9 cellular contexts compared by ENCODE assay signal in the genomic region with DNA sequence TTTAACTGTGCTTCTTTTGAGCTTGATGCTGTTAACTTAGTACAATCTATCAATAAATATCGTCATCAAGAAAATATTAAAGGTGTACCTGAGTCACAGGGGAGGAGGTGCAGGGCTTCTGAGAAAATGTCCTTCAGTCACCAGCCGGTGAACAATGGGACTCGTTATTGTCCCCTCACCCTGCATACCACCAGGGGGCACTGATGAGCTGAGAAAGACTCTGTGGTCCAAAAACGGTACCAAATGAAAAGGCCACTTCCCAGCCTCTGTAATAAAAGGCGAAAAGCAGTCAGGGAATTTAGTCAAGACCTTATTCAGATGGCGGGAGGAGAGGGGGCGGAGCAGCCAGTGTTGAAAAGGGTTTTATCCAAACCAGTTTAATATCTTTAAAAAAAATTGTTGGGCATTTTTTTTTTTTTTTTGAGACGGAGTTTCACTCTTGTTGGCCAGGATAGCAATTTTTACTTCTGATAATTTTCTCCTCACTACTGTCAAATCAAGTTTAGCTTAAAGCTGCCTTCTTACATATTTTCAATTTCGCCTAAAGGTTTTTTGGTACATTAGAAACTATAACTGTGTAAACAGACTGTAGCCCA.
DNase-seq lines count a peak whose midpoint lies in the region; ATAC-seq and TF ChIP-seq lines count a peak whose summit lies in the region.
"Had no signal": no experiment of that assay in that cellular context is flagged by ENCODE, and none has a peak within 500 bp of the region (broad histone marks: within the 10 kb centered on the region; RNA-seq: fewer than 3 reads in every experiment).

No MANE protein-coding gene starts in this region.

- H3K4me3 ChIP-seq in hepatocyte, result no peak overlapping the region

- no peaks in the 10 kb centered on the region for H3K27me3 Mint-ChIP-seq in activated naive CD8-positive, alpha-beta T cell treated with anti-CD3 and anti-CD28 coated beads, Interleukin-2, amount 50 U/mL, for 24 hours

- H4K20me1 ChIP-seq in hepatocyte (ENCODE audit: insufficient read depth, poor library complexity, severe bottlenecking), result no peaks in the 10 kb centered on the region

- H3K27ac Mint-ChIP-seq in activated naive CD8-positive, alpha-beta T cell treated with anti-CD3 and anti-CD28 coated beads, Interleukin-2, amount 50 U/mL, for 24 hours, result no peak overlapping the region

- no peaks in the 10 kb centered on the region for H3K79me2 ChIP-seq in hepatocyte

- H3K9me2 ChIP-seq in hepatocyte (replicated peaks; ENCODE audit: insufficient read depth), result no peaks in the 10 kb centered on the region

- H3K36me3 Mint-ChIP-seq in activated naive CD8-positive, alpha-beta T cell treated with anti-CD3 and anti-CD28 coated beads, Interleukin-2, amount 50 U/mL, for 24 hours (ENCODE audit: low read depth), result no peaks in the 10 kb centered on the region

- no peak overlapping the region for H3K4me2 ChIP-seq in hepatocyte

- H3K9me3 ChIP-seq in hepatocyte (ENCODE audit: low read depth), result no peaks in the 10 kb centered on the region

- no peaks in the 10 kb centered on the region for H3K4me1 ChIP-seq in hepatocyte (ENCODE audit: insufficient read depth)

- H3K27me3 ChIP-seq in hepatocyte, result no peaks in the 10 kb centered on the region

- H3K9me3 Mint-ChIP-seq in activated naive CD8-positive, alpha-beta T cell treated with anti-CD3 and anti-CD28 coated beads, Interleukin-2, amount 50 U/mL, for 24 hours, result no peaks in the 10 kb centered on the region

- peak; percentile 58 for ATAC-seq in HG02623 (IDR thresholded peaks at IDR 0.05; ENCODE audit: unreplicated experiment)
- no peak for ATAC-seq in activated naive CD8-positive, alpha-beta T cell treated with anti-CD3 and anti-CD28 coated beads, Interleukin-2, amount 50 U/mL, for 24 hours
- ATAC-seq in HG02973 (IDR thresholded peaks at IDR 0.05; ENCODE audit: unreplicated experiment), result no peak

- H2AFZ ChIP-seq in hepatocyte, result no peak overlapping the region

- DNase-seq in activated CD8-positive, alpha-beta memory T cell treated with anti-CD3 and anti-CD28 coated beads for 48 hours (ENCODE audit: low read depth in 2 of 3, low spot score in 2 of 3), result peak in 2 of 3 experiments; percentile 12 to 36
- DNase-seq in activated CD8-positive, alpha-beta memory T cell treated with anti-CD3 and anti-CD28 coated beads, Interleukin-2, amount 50 U/mL, for 4 hours, result no peak
- DNase-seq in NCI-H524 (lab: John Stamatoyannopoulos, UW) (peak; percentile 63 to 84), hepatocyte (ENCODE audit: low spot score) (peak; percentile 74)
- DNase-seq in activated naive CD8-positive, alpha-beta T cell treated with anti-CD3 and anti-CD28 coated beads, Interleukin-2, amount 50 U/mL, for 24 hours, result peak; percentile 58
- peak; percentile 73 for DNase-seq in stimulated activated CD4-positive, alpha-beta T cell treated with anti-CD3 and anti-CD28 coated beads, Interleukin-15, amount 100 ng/mL, for 24 hours

- H3K4me1 Mint-ChIP-seq in activated naive CD8-positive, alpha-beta T cell treated with anti-CD3 and anti-CD28 coated beads, Interleukin-2, amount 50 U/mL, for 24 hours, result no peaks in the 10 kb centered on the region

- no peaks in the 10 kb centered on the region for H3K36me3 ChIP-seq in hepatocyte (replicated peaks; ENCODE audit: insufficient read depth, low read depth)

- H3K27ac ChIP-seq in hepatocyte, result no peak overlapping the region
- H3K27ac ChIP-seq: epithelial cell of prostate had no signal

- H3K4me3 Mint-ChIP-seq in activated naive CD8-positive, alpha-beta T cell treated with anti-CD3 and anti-CD28 coated beads, Interleukin-2, amount 50 U/mL, for 24 hours, result no peak overlapping the region

- 42% methylated on average over 9 of the region's 9 CpGs for WGBS in hepatocyte (ENCODE audit: low lambda C conversion rate, missing lambda C conversion rate)

- peak; percentile 73 for TF ChIP-seq CTCF in hepatocyte (IDR thresholded peaks at IDR 0.05; ENCODE audit: poor library complexity)
